In the genomic region with DNA sequence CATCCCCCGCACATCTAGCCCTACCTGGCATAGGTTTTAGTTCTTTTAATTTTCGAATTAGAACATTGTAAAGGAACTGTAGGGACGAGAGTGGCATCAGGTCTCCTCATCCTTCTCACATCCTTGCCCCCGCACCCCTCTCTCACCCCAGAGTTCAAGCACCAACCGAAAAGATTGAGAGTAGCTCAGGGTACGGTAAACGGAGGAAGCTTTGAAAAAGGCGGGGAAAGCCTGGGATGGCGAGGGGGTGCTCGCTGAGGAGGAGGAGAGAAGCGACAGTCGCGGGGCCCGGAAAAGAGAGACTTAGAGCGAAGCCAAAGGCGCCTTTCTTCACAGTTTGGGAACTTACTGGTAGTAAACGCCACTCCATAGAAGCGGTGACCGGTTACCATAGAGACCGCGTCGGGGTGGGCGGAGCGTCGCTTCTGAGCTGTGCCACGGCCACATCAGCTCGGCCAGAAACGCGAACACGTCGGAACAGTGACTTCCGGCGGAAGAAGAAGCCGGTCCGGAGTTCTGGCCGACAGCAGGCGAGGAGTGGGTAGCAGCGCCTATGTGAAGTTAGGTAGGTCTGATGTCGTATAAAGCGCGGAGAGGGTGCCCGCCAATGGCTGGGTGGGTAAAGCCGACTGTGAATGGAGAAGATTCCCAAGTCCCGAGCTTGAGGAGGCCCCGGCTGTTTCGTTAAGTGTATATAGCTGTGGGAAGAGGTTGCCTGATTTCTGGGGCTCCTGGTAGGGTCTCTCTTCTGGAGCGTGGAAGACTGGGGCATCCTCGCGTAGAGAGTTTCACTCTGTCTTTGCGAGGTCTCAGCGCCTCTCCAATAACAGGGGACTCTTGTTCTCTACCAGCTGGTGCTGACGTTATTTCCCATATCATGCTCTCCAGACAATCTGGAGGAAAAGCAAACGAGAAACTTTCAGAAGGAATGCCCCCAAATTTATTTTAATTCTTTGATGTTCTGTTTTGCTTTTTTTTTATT, we compare ENCODE assay signal across 1 cellular context.
TF ChIP-seq lines count a peak whose summit lies in the region.

A gene with protein sequence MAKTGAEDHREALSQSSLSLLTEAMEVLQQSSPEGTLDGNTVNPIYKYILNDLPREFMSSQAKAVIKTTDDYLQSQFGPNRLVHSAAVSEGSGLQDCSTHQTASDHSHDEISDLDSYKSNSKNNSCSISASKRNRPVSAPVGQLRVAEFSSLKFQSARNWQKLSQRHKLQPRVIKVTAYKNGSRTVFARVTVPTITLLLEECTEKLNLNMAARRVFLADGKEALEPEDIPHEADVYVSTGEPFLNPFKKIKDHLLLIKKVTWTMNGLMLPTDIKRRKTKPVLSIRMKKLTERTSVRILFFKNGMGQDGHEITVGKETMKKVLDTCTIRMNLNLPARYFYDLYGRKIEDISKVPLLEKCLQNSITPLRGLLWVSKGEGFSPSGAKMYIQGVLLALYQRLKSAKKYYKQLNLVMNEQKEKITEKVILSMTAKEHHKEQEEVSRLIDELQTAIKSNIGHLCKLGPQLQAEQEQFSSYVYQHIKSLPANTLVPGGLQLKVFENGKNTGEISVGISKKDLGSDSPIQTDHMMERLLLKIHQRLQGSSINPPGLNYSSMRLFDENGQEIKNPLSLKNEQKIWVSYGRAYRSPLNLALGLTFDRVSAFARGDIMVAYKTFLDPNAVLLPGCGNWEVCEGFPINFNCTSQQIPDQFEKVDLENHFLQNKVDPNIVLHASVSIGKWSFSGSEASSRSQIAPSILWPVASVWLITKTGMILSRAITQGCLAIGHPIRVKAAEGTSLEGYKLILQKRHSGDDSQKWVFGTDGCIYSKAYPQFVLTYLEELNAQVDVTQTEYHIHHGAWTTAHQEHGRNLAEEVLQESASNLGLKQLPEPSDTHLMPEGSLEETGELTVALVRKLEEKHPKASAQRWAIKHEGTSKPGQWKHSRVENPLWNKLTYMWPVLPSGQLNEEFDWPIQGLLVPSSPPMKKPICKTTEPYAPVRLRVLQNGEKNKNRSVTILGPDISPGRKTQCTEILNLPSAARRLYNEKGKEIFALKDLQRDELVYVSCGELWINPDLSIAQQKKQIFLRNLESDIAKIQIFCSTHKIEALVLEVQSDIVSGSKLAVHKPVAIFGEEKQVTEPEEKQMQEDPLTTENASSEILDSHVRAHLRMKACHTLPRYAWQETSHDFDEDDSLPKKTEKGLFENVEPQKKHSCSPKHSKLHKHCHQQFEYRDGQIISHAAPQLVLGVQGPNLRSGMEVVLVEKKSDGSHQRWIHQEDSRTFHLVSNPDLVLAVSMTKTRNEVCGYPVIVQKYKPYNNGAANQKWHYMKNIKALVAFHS (N-terminal part only) (minus strand): TSS at position 392 of the 982 bp plus-strand sequence. CDS start 41,459 bp downstream, outside the sequence.
A gene with protein sequence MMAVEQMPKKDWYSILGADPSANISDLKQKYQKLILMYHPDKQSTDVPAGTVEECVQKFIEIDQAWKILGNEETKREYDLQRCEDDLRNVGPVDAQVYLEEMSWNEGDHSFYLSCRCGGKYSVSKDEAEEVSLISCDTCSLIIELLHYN (plus strand): TSS at position 513 of the 982 bp plus-strand sequence. CDS start 889 bp downstream, outside the sequence.

TF ChIP-seq in K562, 482 proteins besides CTCF, POLR2A, EP300 and RAD21 (continues in another document):
- TF ChIP-seq HNRNPLL (IDR thresholded peaks at IDR 0.05; ENCODE audit: low read depth, low read length, poor library complexity, severe bottlenecking) (peak; percentile 42), POLR2AphosphoS5 (IDR thresholded peaks at IDR 0.05; ENCODE audit: control insufficient read depth, insufficient read depth, low read depth, low read length) (peak; percentile 82), TAF15 (IDR thresholded peaks at IDR 0.05; ENCODE audit: low read depth, low read length) (no peak), SIN3B (IDR thresholded peaks at IDR 0.05; ENCODE audit: low read depth) (0 out of 2 replicates have a peak, but pooled peaks have one; percentile 49), NCOA1 (IDR thresholded peaks at IDR 0.05; ENCODE audit: low read depth) (peak; percentile 97), ZNF12 (CRISPR knock-in tag; IDR thresholded peaks at IDR 0.05) (no peak), TGIF2 (CRISPR knock-in tag; IDR thresholded peaks at IDR 0.05) (no peak), CBX2 (IDR thresholded peaks at IDR 0.05; ENCODE audit: insufficient read depth, low read length, poor library complexity, severe bottlenecking) (no peak), ZNF668 (CRISPR knock-in tag; IDR thresholded peaks at IDR 0.05) (no peak), ETV1 (tag; conservative IDR thresholded peaks at IDR 0.05; ENCODE audit: low read depth) (peak; percentile 68), RBFOX2 (IDR thresholded peaks at IDR 0.05; ENCODE audit: low read depth, low read length) (peak; percentile 83), KDM4B (IDR thresholded peaks at IDR 0.05; ENCODE audit: borderline replicate concordance in 2 of 2, low read depth in 1 of 2) (peak in 1 of 2 experiments; percentile 95; a peak in 2 of 4 replicates), GABPB1 (CRISPR knock-in tag; IDR thresholded peaks at IDR 0.05) (peak; percentile 99)
- TF ChIP-seq, protein P1, sequence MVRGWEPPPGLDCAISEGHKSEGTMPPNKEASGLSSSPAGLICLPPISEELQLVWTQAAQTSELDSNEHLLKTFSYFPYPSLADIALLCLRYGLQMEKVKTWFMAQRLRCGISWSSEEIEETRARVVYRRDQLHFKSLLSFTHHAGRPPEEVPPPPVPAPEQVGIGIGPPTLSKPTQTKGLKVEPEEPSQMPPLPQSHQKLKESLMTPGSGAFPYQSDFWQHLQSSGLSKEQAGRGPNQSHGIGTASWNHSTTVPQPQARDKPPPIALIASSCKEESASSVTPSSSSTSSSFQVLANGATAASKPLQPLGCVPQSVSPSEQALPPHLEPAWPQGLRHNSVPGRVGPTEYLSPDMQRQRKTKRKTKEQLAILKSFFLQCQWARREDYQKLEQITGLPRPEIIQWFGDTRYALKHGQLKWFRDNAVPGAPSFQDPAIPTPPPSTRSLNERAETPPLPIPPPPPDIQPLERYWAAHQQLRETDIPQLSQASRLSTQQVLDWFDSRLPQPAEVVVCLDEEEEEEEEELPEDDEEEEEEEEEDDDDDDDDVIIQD (CRISPR knock-in tag; IDR thresholded peaks at IDR 0.05): no peak
- TF ChIP-seq, protein P2, sequence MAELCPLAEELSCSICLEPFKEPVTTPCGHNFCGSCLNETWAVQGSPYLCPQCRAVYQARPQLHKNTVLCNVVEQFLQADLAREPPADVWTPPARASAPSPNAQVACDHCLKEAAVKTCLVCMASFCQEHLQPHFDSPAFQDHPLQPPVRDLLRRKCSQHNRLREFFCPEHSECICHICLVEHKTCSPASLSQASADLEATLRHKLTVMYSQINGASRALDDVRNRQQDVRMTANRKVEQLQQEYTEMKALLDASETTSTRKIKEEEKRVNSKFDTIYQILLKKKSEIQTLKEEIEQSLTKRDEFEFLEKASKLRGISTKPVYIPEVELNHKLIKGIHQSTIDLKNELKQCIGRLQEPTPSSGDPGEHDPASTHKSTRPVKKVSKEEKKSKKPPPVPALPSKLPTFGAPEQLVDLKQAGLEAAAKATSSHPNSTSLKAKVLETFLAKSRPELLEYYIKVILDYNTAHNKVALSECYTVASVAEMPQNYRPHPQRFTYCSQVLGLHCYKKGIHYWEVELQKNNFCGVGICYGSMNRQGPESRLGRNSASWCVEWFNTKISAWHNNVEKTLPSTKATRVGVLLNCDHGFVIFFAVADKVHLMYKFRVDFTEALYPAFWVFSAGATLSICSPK (IDR thresholded peaks at IDR 0.05; ENCODE audit: borderline replicate concordance): no peak
- TF ChIP-seq, protein P3, sequence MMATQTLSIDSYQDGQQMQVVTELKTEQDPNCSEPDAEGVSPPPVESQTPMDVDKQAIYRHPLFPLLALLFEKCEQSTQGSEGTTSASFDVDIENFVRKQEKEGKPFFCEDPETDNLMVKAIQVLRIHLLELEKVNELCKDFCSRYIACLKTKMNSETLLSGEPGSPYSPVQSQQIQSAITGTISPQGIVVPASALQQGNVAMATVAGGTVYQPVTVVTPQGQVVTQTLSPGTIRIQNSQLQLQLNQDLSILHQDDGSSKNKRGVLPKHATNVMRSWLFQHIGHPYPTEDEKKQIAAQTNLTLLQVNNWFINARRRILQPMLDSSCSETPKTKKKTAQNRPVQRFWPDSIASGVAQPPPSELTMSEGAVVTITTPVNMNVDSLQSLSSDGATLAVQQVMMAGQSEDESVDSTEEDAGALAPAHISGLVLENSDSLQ (IDR thresholded peaks at IDR 0.05): peak; percentile 79
- TF ChIP-seq, protein P4, sequence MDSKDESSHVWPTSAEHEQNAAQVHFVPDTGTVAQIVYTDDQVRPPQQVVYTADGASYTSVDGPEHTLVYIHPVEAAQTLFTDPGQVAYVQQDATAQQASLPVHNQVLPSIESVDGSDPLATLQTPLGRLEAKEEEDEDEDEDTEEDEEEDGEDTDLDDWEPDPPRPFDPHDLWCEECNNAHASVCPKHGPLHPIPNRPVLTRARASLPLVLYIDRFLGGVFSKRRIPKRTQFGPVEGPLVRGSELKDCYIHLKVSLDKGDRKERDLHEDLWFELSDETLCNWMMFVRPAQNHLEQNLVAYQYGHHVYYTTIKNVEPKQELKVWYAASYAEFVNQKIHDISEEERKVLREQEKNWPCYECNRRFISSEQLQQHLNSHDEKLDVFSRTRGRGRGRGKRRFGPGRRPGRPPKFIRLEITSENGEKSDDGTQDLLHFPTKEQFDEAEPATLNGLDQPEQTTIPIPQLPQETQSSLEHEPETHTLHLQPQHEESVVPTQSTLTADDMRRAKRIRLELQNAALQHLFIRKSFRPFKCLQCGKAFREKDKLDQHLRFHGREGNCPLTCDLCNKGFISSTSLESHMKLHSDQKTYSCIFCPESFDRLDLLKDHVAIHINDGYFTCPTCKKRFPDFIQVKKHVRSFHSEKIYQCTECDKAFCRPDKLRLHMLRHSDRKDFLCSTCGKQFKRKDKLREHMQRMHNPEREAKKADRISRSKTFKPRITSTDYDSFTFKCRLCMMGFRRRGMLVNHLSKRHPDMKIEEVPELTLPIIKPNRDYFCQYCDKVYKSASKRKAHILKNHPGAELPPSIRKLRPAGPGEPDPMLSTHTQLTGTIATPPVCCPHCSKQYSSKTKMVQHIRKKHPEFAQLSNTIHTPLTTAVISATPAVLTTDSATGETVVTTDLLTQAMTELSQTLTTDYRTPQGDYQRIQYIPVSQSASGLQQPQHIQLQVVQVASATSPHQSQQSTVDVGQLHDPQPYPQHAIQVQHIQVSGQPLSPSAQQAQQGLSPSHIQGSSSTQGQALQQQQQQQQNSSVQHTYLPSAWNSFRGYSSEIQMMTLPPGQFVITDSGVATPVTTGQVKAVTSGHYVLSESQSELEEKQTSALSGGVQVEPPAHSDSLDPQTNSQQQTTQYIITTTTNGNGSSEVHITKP (IDR thresholded peaks at IDR 0.05; ENCODE audit: partially characterized antibody): no peak
- TF ChIP-seq, protein P5, sequence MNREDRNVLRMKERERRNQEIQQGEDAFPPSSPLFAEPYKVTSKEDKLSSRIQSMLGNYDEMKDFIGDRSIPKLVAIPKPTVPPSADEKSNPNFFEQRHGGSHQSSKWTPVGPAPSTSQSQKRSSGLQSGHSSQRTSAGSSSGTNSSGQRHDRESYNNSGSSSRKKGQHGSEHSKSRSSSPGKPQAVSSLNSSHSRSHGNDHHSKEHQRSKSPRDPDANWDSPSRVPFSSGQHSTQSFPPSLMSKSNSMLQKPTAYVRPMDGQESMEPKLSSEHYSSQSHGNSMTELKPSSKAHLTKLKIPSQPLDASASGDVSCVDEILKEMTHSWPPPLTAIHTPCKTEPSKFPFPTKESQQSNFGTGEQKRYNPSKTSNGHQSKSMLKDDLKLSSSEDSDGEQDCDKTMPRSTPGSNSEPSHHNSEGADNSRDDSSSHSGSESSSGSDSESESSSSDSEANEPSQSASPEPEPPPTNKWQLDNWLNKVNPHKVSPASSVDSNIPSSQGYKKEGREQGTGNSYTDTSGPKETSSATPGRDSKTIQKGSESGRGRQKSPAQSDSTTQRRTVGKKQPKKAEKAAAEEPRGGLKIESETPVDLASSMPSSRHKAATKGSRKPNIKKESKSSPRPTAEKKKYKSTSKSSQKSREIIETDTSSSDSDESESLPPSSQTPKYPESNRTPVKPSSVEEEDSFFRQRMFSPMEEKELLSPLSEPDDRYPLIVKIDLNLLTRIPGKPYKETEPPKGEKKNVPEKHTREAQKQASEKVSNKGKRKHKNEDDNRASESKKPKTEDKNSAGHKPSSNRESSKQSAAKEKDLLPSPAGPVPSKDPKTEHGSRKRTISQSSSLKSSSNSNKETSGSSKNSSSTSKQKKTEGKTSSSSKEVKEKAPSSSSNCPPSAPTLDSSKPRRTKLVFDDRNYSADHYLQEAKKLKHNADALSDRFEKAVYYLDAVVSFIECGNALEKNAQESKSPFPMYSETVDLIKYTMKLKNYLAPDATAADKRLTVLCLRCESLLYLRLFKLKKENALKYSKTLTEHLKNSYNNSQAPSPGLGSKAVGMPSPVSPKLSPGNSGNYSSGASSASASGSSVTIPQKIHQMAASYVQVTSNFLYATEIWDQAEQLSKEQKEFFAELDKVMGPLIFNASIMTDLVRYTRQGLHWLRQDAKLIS (CRISPR knock-in tag; IDR thresholded peaks at IDR 0.05): no peak
- TF ChIP-seq, protein P6, sequence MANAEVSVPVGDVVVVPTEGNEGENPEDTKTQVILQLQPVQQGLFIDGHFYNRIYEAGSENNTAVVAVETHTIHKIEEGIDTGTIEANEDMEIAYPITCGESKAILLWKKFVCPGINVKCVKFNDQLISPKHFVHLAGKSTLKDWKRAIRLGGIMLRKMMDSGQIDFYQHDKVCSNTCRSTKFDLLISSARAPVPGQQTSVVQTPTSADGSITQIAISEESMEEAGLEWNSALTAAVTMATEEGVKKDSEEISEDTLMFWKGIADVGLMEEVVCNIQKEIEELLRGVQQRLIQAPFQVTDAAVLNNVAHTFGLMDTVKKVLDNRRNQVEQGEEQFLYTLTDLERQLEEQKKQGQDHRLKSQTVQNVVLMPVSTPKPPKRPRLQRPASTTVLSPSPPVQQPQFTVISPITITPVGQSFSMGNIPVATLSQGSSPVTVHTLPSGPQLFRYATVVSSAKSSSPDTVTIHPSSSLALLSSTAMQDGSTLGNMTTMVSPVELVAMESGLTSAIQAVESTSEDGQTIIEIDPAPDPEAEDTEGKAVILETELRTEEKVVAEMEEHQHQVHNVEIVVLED (CRISPR knock-in tag; IDR thresholded peaks at IDR 0.05): peak; percentile 35; the same call in 1 of the 2 replicates
- TF ChIP-seq, protein P7, sequence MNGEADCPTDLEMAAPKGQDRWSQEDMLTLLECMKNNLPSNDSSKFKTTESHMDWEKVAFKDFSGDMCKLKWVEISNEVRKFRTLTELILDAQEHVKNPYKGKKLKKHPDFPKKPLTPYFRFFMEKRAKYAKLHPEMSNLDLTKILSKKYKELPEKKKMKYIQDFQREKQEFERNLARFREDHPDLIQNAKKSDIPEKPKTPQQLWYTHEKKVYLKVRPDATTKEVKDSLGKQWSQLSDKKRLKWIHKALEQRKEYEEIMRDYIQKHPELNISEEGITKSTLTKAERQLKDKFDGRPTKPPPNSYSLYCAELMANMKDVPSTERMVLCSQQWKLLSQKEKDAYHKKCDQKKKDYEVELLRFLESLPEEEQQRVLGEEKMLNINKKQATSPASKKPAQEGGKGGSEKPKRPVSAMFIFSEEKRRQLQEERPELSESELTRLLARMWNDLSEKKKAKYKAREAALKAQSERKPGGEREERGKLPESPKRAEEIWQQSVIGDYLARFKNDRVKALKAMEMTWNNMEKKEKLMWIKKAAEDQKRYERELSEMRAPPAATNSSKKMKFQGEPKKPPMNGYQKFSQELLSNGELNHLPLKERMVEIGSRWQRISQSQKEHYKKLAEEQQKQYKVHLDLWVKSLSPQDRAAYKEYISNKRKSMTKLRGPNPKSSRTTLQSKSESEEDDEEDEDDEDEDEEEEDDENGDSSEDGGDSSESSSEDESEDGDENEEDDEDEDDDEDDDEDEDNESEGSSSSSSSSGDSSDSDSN (IDR thresholded peaks at IDR 0.05; ENCODE audit: borderline replicate concordance in 1 of 2, low read depth in 2 of 2, low read length in 2 of 2): peak; percentile 87 to 89
- TF ChIP-seq, protein P8, sequence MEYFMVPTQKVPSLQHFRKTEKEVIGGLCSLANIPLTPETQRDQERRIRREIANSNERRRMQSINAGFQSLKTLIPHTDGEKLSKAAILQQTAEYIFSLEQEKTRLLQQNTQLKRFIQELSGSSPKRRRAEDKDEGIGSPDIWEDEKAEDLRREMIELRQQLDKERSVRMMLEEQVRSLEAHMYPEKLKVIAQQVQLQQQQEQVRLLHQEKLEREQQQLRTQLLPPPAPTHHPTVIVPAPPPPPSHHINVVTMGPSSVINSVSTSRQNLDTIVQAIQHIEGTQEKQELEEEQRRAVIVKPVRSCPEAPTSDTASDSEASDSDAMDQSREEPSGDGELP (CRISPR knock-in tag; IDR thresholded peaks at IDR 0.05; ENCODE audit: borderline replicate concordance): peak; percentile 86; the same call in 1 of the 2 replicates
